24 cellular contexts compared by ENCODE assay signal in the genomic region with DNA sequence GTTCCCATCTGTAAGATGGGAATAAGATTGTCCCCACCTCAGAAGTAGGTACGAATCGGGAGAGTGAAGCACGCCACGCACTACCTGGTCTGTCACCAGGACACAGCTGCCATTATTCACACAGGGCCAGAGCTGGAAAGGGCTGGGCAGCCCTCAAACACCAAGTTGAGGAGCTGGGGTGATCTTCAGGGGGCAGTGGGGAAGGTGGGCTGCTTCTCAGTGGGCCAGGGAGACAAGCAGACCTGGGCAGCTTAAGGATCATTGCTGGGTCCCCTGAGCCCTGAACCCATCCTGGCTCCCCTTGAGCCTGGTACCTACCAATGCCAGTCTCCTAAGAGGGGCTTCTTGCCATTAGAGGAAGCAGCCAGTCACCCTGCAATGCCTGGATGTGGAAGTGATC.
"Had no signal": no experiment of that assay in that cellular context is flagged by ENCODE, and none has a peak within 500 bp of the region (broad histone marks: within the 10 kb centered on the region; RNA-seq: fewer than 3 reads in every experiment).

No MANE protein-coding gene starts in this region.

- H3K9me3 ChIP-seq: body of pancreas, left lung, mucosa of descending colon, right lobe of liver, testis had no signal

- H3K36me3 Mint-ChIP-seq: activated CD8-positive, alpha-beta memory T cell treated with anti-CD3 and anti-CD28 coated beads, Interleukin-2, amount 10 ng/mL, durations not matched to agents 7 days and 5 days; activated naive CD4-positive, alpha-beta T cell treated with anti-CD3 and anti-CD28 coated beads, Interleukin-2, amount 50 U/mL, for 24 hours; T-cell had no signal

- H3K27ac ChIP-seq: body of pancreas, foreskin keratinocyte, left lung, right lobe of liver, testis, VCaP had no signal

- H3K4me3 Mint-ChIP-seq: activated CD4-positive, alpha-beta T cell treated with anti-CD3 and anti-CD28 coated beads, Interleukin-2, amount 10 ng/mL, durations not matched to agents 24 days and 14 days; activated CD8-positive, alpha-beta memory T cell treated with anti-CD3 and anti-CD28 coated beads, Interleukin-2, amount 10 ng/mL, durations not matched to agents 7 days and 5 days; activated CD8-positive, alpha-beta T cell treated with anti-CD3 and anti-CD28 coated beads for 36 hours; activated naive CD4-positive, alpha-beta T cell treated with anti-CD3 and anti-CD28 coated beads, Interleukin-2, amount 50 U/mL, for 24 hours; T-cell; T-helper 2 cell treated with Interferon-gamma antibody and Interleukin-4, amounts not matched to agents 5 μg/mL and 100 μg/mL, for 36 hours; type B pancreatic cell had no signal

- H3K36me3 ChIP-seq: right lobe of liver had no signal

- H3K4me3 ChIP-seq: body of pancreas, left lung, mucosa of descending colon, right lobe of liver, testis had no signal

- H3K4me1 ChIP-seq: left lung, testis had no signal

- DNase-seq: activated CD4-positive, alpha-beta T cell treated with anti-CD3 and anti-CD28 coated beads, Interleukin-2, amount 10 ng/mL, durations not matched to agents 24 days and 14 days; activated CD8-positive, alpha-beta memory T cell treated with anti-CD3 and anti-CD28 coated beads, Interleukin-2, amount 10 ng/mL, durations not matched to agents 7 days and 5 days; activated CD8-positive, alpha-beta T cell treated with anti-CD3 and anti-CD28 coated beads for 36 hours; activated gamma-delta T cell treated with Interleukin-2 at 50 U/mL for 16 hours; activated T-cell treated with anti-CD3 and anti-CD28 coated beads for 4 hours; anterior cingulate cortex; body of pancreas; caudate nucleus; dermis blood vessel endothelial cell; effector CD8-positive, alpha-beta T cell; foreskin keratinocyte; left lung; mucosa of descending colon; occipital lobe; small intestine; stimulated activated CD4-positive, alpha-beta T cell treated with anti-CD3 and anti-CD28 coated beads, Interleukin-15, amount 100 ng/mL, for 24 hours; stimulated activated naive CD4-positive, alpha-beta T cell; T-cell; testis had no signal

- H3K27ac Mint-ChIP-seq: activated CD4-positive, alpha-beta T cell treated with anti-CD3 and anti-CD28 coated beads, Interleukin-2, amount 10 ng/mL, durations not matched to agents 24 days and 14 days; activated CD8-positive, alpha-beta memory T cell treated with anti-CD3 and anti-CD28 coated beads, Interleukin-2, amount 10 ng/mL, durations not matched to agents 7 days and 5 days; activated CD8-positive, alpha-beta T cell treated with anti-CD3 and anti-CD28 coated beads for 36 hours; activated naive CD4-positive, alpha-beta T cell treated with anti-CD3 and anti-CD28 coated beads, Interleukin-2, amount 50 U/mL, for 24 hours; T-cell; T-helper 2 cell treated with Interferon-gamma antibody and Interleukin-4, amounts not matched to agents 5 μg/mL and 100 μg/mL, for 36 hours had no signal

- H3K27me3 ChIP-seq: body of pancreas, foreskin keratinocyte, left lung, right lobe of liver, testis had no signal

- H3K27me3 Mint-ChIP-seq: activated CD4-positive, alpha-beta T cell treated with anti-CD3 and anti-CD28 coated beads, Interleukin-2, amount 10 ng/mL, durations not matched to agents 24 days and 14 days; activated CD8-positive, alpha-beta memory T cell treated with anti-CD3 and anti-CD28 coated beads, Interleukin-2, amount 10 ng/mL, durations not matched to agents 7 days and 5 days; activated CD8-positive, alpha-beta T cell treated with anti-CD3 and anti-CD28 coated beads for 36 hours; activated naive CD4-positive, alpha-beta T cell treated with anti-CD3 and anti-CD28 coated beads, Interleukin-2, amount 50 U/mL, for 24 hours; type B pancreatic cell had no signal

- FAIRE-seq: small intestine had no signal

- H3K4me1 Mint-ChIP-seq: activated CD4-positive, alpha-beta T cell treated with anti-CD3 and anti-CD28 coated beads, Interleukin-2, amount 10 ng/mL, durations not matched to agents 24 days and 14 days; activated CD8-positive, alpha-beta memory T cell treated with anti-CD3 and anti-CD28 coated beads, Interleukin-2, amount 10 ng/mL, durations not matched to agents 7 days and 5 days; activated naive CD4-positive, alpha-beta T cell treated with anti-CD3 and anti-CD28 coated beads, Interleukin-2, amount 50 U/mL, for 24 hours; T-cell had no signal

- H3K9me3 Mint-ChIP-seq: activated CD4-positive, alpha-beta T cell treated with anti-CD3 and anti-CD28 coated beads, Interleukin-2, amount 10 ng/mL, durations not matched to agents 24 days and 14 days; activated CD8-positive, alpha-beta T cell treated with anti-CD3 and anti-CD28 coated beads for 36 hours; activated naive CD4-positive, alpha-beta T cell treated with anti-CD3 and anti-CD28 coated beads, Interleukin-2, amount 50 U/mL, for 24 hours; T-cell; T-helper 2 cell treated with Interferon-gamma antibody and Interleukin-4, amounts not matched to agents 5 μg/mL and 100 μg/mL, for 36 hours; type B pancreatic cell had no signal
